Comparison of ENCODE assay signal across 13 cellular contexts in genomic region chr3:189316296-189317019, GRCh38.
A peak's percentile ranks its signal among the peaks of the same experiment; 100 is the strongest.
DNase-seq lines count a peak whose midpoint lies in the region; ATAC-seq, FAIRE-seq and TF ChIP-seq lines count a peak whose summit lies in the region.
"Had no signal": no experiment of that assay in that cellular context is flagged by ENCODE, and none has a peak within 500 bp of the region (broad histone marks: within the 10 kb centered on the region; RNA-seq: fewer than 3 reads in every experiment).

No MANE protein-coding gene starts in this region.

- no peak overlapping the region; the same call in 1 of the 2 replicates for H2AFZ ChIP-seq in H1 (ENCODE audit: low read length)
- H2AFZ ChIP-seq in MM.1S (ENCODE audit: low read length): no peak overlapping the region

- H3K4me3 ChIP-seq in H1 (ENCODE audit: extremely low read depth in 1 of 4, insufficient read depth in 2 of 4, low read depth in 3 of 4, low read length in 4 of 4): no peak overlapping the region
- no peak overlapping the region for H3K4me3 ChIP-seq in skeletal muscle tissue (ENCODE audit: low read length in 3 of 3)
- H3K4me3 ChIP-seq in MM.1S (ENCODE audit: low read length): no peak overlapping the region
- H3K4me3 ChIP-seq in brain microvascular endothelial cell (ENCODE audit: low read depth, low read length): no peak overlapping the region
- H3K4me3 ChIP-seq: ascending aorta, HAP-1 had no signal

- WGBS in H1 (ENCODE audit: extremely low coverage in 1 of 2, insufficient coverage in 1 of 2, insufficient read length in 1 of 2, insufficient replicate concordance in 2 of 2, low coverage in 1 of 2, low lambda C conversion rate in 2 of 2, missing lambda C conversion rate in 1 of 2), 2 experiments: 93% methylated on average over 6 of the region's 6 CpGs; no CpG with 5 or more reads in 1 of the 2 experiments

- CTCF ChIA-PET in H1 (lab: Charles Lee; ENCODE audit: partially characterized antibody): interaction anchor here (1.1 to 1.3 kb wide), 2 partner anchors 12 to 47 kb away, joined by 3 to 4 read pairs; no protein-coding TSS in a partner anchor

- H2BK5ac ChIP-seq in H1 (ENCODE audit: low read depth, low read length): no peak overlapping the region

- no peak overlapping the region for H3K56ac ChIP-seq in H1 (replicated peaks; ENCODE audit: insufficient read length, low read depth, low read length)

- TF ChIP-seq EP300 in H1 (IDR thresholded peaks at IDR 0.05; ENCODE audit: borderline replicate concordance in 1 of 2, low read depth in 2 of 2, low read length in 2 of 2): no peak

- no peaks in the 10 kb centered on the region for H3K79me1 ChIP-seq in H1 (ENCODE audit: low read depth, low read length)

- H3K36me3 ChIP-seq in H1 (ENCODE audit: control insufficient read depth in 2 of 4, insufficient read depth in 4 of 4, low read length in 3 of 4) (no peaks in the 10 kb centered on the region), skeletal muscle tissue (ENCODE audit: control insufficient read depth in 3 of 3, insufficient read depth in 3 of 3, low read length in 3 of 3) (no peaks in the 10 kb centered on the region), MM.1S (replicated peaks; ENCODE audit: insufficient read depth, low read length) (no peaks in the 10 kb centered on the region), brain microvascular endothelial cell (replicated peaks) (no peaks in the 10 kb centered on the region)
- H3K36me3 ChIP-seq: ascending aorta, HAP-1 had no signal

- H3K79me2 ChIP-seq in H1 (ENCODE audit: control insufficient read depth in 1 of 2, insufficient read depth in 2 of 2, low read length in 2 of 2): no peaks in the 10 kb centered on the region
- H3K79me2 ChIP-seq in MM.1S (ENCODE audit: low read length): no peaks in the 10 kb centered on the region

- no peak for FAIRE-seq in H1 (lab: Jason Lieb, UNC)

- no peak overlapping the region for H4K8ac ChIP-seq in H1 (ENCODE audit: extremely low read depth, insufficient read depth, low read length)

- H2BK120ac ChIP-seq in H1 (replicated peaks; ENCODE audit: low read depth, low read length): no peak overlapping the region

- no peaks in the 10 kb centered on the region for H4K20me1 ChIP-seq in H1 (replicated peaks in 1 of 2; ENCODE audit: control insufficient read depth in 1 of 2, insufficient read depth in 2 of 2, low read length in 2 of 2)
- no peaks in the 10 kb centered on the region for H4K20me1 ChIP-seq in MM.1S (ENCODE audit: insufficient read depth, low read length)

- H3K4me1 ChIP-seq in H1 (replicated peaks in 1 of 4; ENCODE audit: control insufficient read depth in 3 of 4, insufficient read depth in 4 of 4, low read length in 3 of 4) (peaks cover 0 to 3% (median 0%) of the 10 kb centered on the region in 4 experiments; a peak in 2 of 7 replicates), skeletal muscle tissue (ENCODE audit: control insufficient read depth in 3 of 3, insufficient read depth in 3 of 3, low read length in 3 of 3) (peaks cover 3 to 13% (median 12%) of the 10 kb centered on the region in 3 donors), MM.1S (ENCODE audit: low read length) (no peaks in the 10 kb centered on the region)
- H3K4me1 ChIP-seq: ascending aorta, HAP-1 had no signal

- no peaks in the 10 kb centered on the region for H3K9me2 ChIP-seq in MM.1S (replicated peaks; ENCODE audit: insufficient read depth, low read length)

- no peak overlapping the region for H2AK5ac ChIP-seq in H1 (ENCODE audit: low read depth, low read length)

- H2BK15ac ChIP-seq in H1 (ENCODE audit: low read length): no peak overlapping the region

- no peak overlapping the region for H4K5ac ChIP-seq in H1 (ENCODE audit: insufficient read length, low read depth, low read length)

- H3K4ac ChIP-seq in H1 (replicated peaks; ENCODE audit: insufficient read length, low read depth, low read length): no peak overlapping the region

- no peak overlapping the region for H4K91ac ChIP-seq in H1 (replicated peaks; ENCODE audit: insufficient read length, low read length)

- POLR2A ChIA-PET in H1 (lab: Charles Lee; ENCODE audit: partially characterized antibody): no interaction called here

- H3K23ac ChIP-seq in H1 (ENCODE audit: insufficient read length): no peak overlapping the region

- H3K9ac ChIP-seq in H1 (replicated peaks in 1 of 4; ENCODE audit: extremely low read depth in 1 of 4, low read depth in 3 of 4, low read length in 3 of 4) (no peak overlapping the region), skeletal muscle tissue (ENCODE audit: low read depth in 1 of 3, low read length in 3 of 3) (peak overlapping the region in 1 of 3 donors; percentile 2), MM.1S (ENCODE audit: low read length) (no peak overlapping the region)

- peak; percentile 7 to 17 for DNase-seq in SHP77 (lab: John Stamatoyannopoulos, UW)
- DNase-seq in SHP77 treated with DMSO at 0.1 percent for 48 hours (lab: John Stamatoyannopoulos, UW): no peak
- DNase-seq in NCI-H2081 treated with DMSO at 0.1 percent for 48 hours (lab: John Stamatoyannopoulos, UW): peak; percentile 84
- no peak for DNase-seq in H1 (ENCODE audit: low read depth in 1 of 2, low spot score in 2 of 2)
- no peak for DNase-seq in MM.1S
- DNase-seq in brain microvascular endothelial cell: no peak
- DNase-seq: ACHN, NCI-H1105 treated with DMSO at 0.1 percent for 48 hours, T-helper 1 cell had no signal

- no peaks in the 10 kb centered on the region for H3K23me2 ChIP-seq in H1 (ENCODE audit: low read depth, low read length)

- H2BK12ac ChIP-seq in H1 (ENCODE audit: low read depth, low read length): 0 out of 2 replicates have a peak overlapping the region, but pooled peaks have one; percentile 60

- H3K18ac ChIP-seq in H1 (ENCODE audit: extremely low read depth, low read length): no peak overlapping the region

- no peak overlapping the region for H3K27ac ChIP-seq in H1 (ENCODE audit: low read depth, low read length)
- peak overlapping the region; percentile 29 for H3K27ac ChIP-seq in skeletal muscle tissue (ENCODE audit: low read depth, low read length)
- H3K27ac ChIP-seq in MM.1S (ENCODE audit: low read length): no peak overlapping the region
- H3K27ac ChIP-seq in brain microvascular endothelial cell: no peak overlapping the region
- H3K27ac ChIP-seq: ascending aorta had no signal

- ATAC-seq in GM21526 (IDR thresholded peaks at IDR 0.05; ENCODE audit: low FRiP score, unreplicated experiment): no peak

- H3F3A ChIP-seq in MM.1S (ENCODE audit: insufficient read depth, low read length): no peaks in the 10 kb centered on the region

- TF ChIP-seq CTCF in H1 (IDR thresholded peaks at IDR 0.05; ENCODE audit: control extremely low read depth in 1 of 3, insufficient read depth in 1 of 3, low read depth in 1 of 3, low read length in 3 of 3): no peak
- no peak for TF ChIP-seq CTCF in MM.1S (IDR thresholded peaks at IDR 0.05; ENCODE audit: low read length)
- no peak for TF ChIP-seq CTCF in brain microvascular endothelial cell (IDR thresholded peaks at IDR 0.05; ENCODE audit: low read depth, low read length, missing control alignments)

- TF ChIP-seq POLR2A in H1 (IDR thresholded peaks at IDR 0.05; ENCODE audit: control extremely low read depth in 1 of 2, low read depth in 2 of 2, low read length in 2 of 2): no peak

- in situ Hi-C loops in brain microvascular endothelial cell (cut with HindIII; ENCODE audit: low pct_ligation_motif_present, low sequenced_read_pairs): no loop called here

- H3K9me3 ChIP-seq in H1 (ENCODE audit: insufficient read depth in 2 of 2, low read depth in 1 of 2, low read length in 1 of 2) (no peaks in the 10 kb centered on the region), skeletal muscle tissue (ENCODE audit: control insufficient read depth in 3 of 3, low read length in 3 of 3) (no peaks in the 10 kb centered on the region), MM.1S (replicated peaks; ENCODE audit: insufficient read depth, low read length) (no peaks in the 10 kb centered on the region)
- H3K9me3 ChIP-seq: ascending aorta, HAP-1 had no signal

- no peak for TF ChIP-seq RAD21 in H1 (IDR thresholded peaks at IDR 0.05 in 1 of 2, conservative IDR thresholded peaks at IDR 0.05 in 1 of 2; ENCODE audit: low read depth in 2 of 2, low read length in 2 of 2)

- H3K27me3 ChIP-seq in H1 (replicated peaks in 1 of 4; ENCODE audit: control insufficient read depth in 3 of 4, extremely low read depth in 1 of 4, insufficient read depth in 3 of 4, low read length in 3 of 4) (no peaks in the 10 kb centered on the region), skeletal muscle tissue (ENCODE audit: control insufficient read depth in 3 of 3, insufficient read depth in 3 of 3, low read length in 3 of 3) (no peaks in the 10 kb centered on the region), MM.1S (replicated peaks; ENCODE audit: insufficient read depth, low read length) (no peaks in the 10 kb centered on the region), brain microvascular endothelial cell (replicated peaks) (no peaks in the 10 kb centered on the region)
- H3K27me3 ChIP-seq: ascending aorta had no signal

- H3K14ac ChIP-seq in H1 (ENCODE audit: insufficient read length): no peak overlapping the region

- no peak overlapping the region for H2BK20ac ChIP-seq in H1 (ENCODE audit: low read length)

- H3K4me2 ChIP-seq in H1 (ENCODE audit: insufficient read depth in 1 of 2, low read depth in 2 of 2, low read length in 2 of 2) (no peak overlapping the region), MM.1S (ENCODE audit: low read depth, low read length) (no peak overlapping the region)

TF ChIP-seq in H1, 55 proteins besides CTCF, POLR2A, EP300 and RAD21 (continues in another document):
- TF ChIP-seq CREB1 (IDR thresholded peaks at IDR 0.05): no peak
- no peak for TF ChIP-seq EGR1 (IDR thresholded peaks at IDR 0.05; ENCODE audit: borderline replicate concordance, low read depth, low read length)
- TF ChIP-seq ASH2L (IDR thresholded peaks at IDR 0.05; ENCODE audit: low read length): no peak
- no peak for TF ChIP-seq POU5F1 (IDR thresholded peaks at IDR 0.05; ENCODE audit: low read depth, low read length)
- no peak for TF ChIP-seq GTF2F1 (IDR thresholded peaks at IDR 0.05; ENCODE audit: borderline replicate concordance, low read depth, low read length)
- TF ChIP-seq CEBPB (IDR thresholded peaks at IDR 0.05; ENCODE audit: low read depth, low read length): no peak
- TF ChIP-seq NRF1 (IDR thresholded peaks at IDR 0.05; ENCODE audit: low read depth, low read length): no peak
- TF ChIP-seq NANOG (IDR thresholded peaks at IDR 0.05; ENCODE audit: insufficient read depth, low read depth, low read length, poor library complexity, severe bottlenecking): no peak
- no peak for TF ChIP-seq PHF8 (conservative IDR thresholded peaks at IDR 0.05; ENCODE audit: low read depth, low read length)
- TF ChIP-seq MAX (IDR thresholded peaks at IDR 0.05): no peak
- TF ChIP-seq BRCA1 (IDR thresholded peaks at IDR 0.05; ENCODE audit: low read depth, low read length): no peak
- no peak for TF ChIP-seq SP2 (IDR thresholded peaks at IDR 0.05; ENCODE audit: low read length)
- no peak for TF ChIP-seq KDM5A (IDR thresholded peaks at IDR 0.05; ENCODE audit: low read length)

Comparison
In these comparisons a context has a peak if more than half of its experiments do, and no peak if none do; other contexts are left out.
1. DNase-seq: peak in SHP77 (2 of 2) and NCI-H2081 treated with DMSO at 0.1 percent for 48 hours (single experiment); none in SHP77 treated with DMSO at 0.1 percent for 48 hours (single experiment), H1 (0 of 2), MM.1S (single experiment) and brain microvascular endothelial cell (single experiment).